Comparison of ENCODE assay signal across 18 cellular contexts in genomic region chr12:62763827-62764226, GRCh38.
DNase-seq lines count a peak whose midpoint lies in the region; ATAC-seq and TF ChIP-seq lines count a peak whose summit lies in the region.
"Had no signal": no experiment of that assay in that cellular context is flagged by ENCODE, and none has a peak within 500 bp of the region (broad histone marks: within the 10 kb centered on the region; RNA-seq: fewer than 3 reads in every experiment).

No MANE protein-coding gene starts in this region.

- H3K9me2 ChIP-seq in GM23248 (ENCODE audit: insufficient read depth) = no peaks in the 10 kb centered on the region

- H3K4me3 ChIP-seq in Caco-2 (ENCODE audit: low read depth, low read length) = no peak overlapping the region
- no peak overlapping the region for H3K4me3 ChIP-seq in GM23248
- H3K4me3 ChIP-seq in osteoblast (ENCODE audit: insufficient read depth, low read length) = no peak overlapping the region
- H3K4me3 ChIP-seq: A549, GM23338 had no signal

- ATAC-seq in left ventricle myocardium superior (peak; percentile 65), HG02759 (IDR thresholded peaks at IDR 0.05; ENCODE audit: unreplicated experiment) (no peak), HG02885 (IDR thresholded peaks at IDR 0.05; ENCODE audit: poor library complexity, unreplicated experiment) (no peak), HG03460 (IDR thresholded peaks at IDR 0.05; ENCODE audit: unreplicated experiment) (no peak)
- ATAC-seq: A549, GM23338, HepG2 had no signal

- peaks cover 5% of the 10 kb centered on the region; the same call in 1 of the 2 replicates for H3F3A ChIP-seq in GM23248 (ENCODE audit: insufficient read depth)

- H3K9me3 Mint-ChIP-seq in Caco-2 (ENCODE audit: unreplicated experiment) = peaks cover 12% of the 10 kb centered on the region

- H3K9me3 ChIP-seq in Caco-2 (no peaks in the 10 kb centered on the region), GM23248 (ENCODE audit: low read depth) (no peaks in the 10 kb centered on the region), osteoblast (ENCODE audit: low read depth, low read length) (no peaks in the 10 kb centered on the region)
- H3K9me3 ChIP-seq: A549, BE2C had no signal

- H3K36me3 Mint-ChIP-seq in Caco-2 (ENCODE audit: insufficient read depth, unreplicated experiment) = peaks cover 95% of the 10 kb centered on the region
- H3K36me3 Mint-ChIP-seq: CD4-positive, alpha-beta memory T cell had no signal

- no peaks in the 10 kb centered on the region for H3K27me3 ChIP-seq in Caco-2 (replicated peaks; ENCODE audit: control insufficient read depth, insufficient read depth, low read length)
- no peaks in the 10 kb centered on the region for H3K27me3 ChIP-seq in GM23248 (replicated peaks; ENCODE audit: insufficient read depth)
- H3K27me3 ChIP-seq in osteoblast (ENCODE audit: insufficient read depth, low read length) = no peaks in the 10 kb centered on the region
- H3K27me3 ChIP-seq: BE2C had no signal

- H2AFZ ChIP-seq in GM23248 (0 out of 2 replicates have a peak overlapping the region, but pooled peaks have one; percentile 33), osteoblast (ENCODE audit: low read length) (no peak overlapping the region)
- H2AFZ ChIP-seq: GM23338 had no signal

- TF ChIP-seq CTCF in Caco-2 (IDR thresholded peaks at IDR 0.05; ENCODE audit: insufficient read depth in 1 of 2, low read depth in 1 of 2, low read length in 1 of 2, severe bottlenecking in 1 of 2, unreplicated experiment in 1 of 2) (no peak), osteoblast (IDR thresholded peaks at IDR 0.05; ENCODE audit: extremely low read depth, low read depth, low read length) (no peak)

- no peaks in the 10 kb centered on the region; the same call in none of the 2 replicates for H3K36me3 ChIP-seq in Caco-2 (ENCODE audit: control insufficient read depth, insufficient read depth, low read length)
- no peaks in the 10 kb centered on the region for H3K36me3 ChIP-seq in GM23248 (ENCODE audit: low read depth)
- H3K36me3 ChIP-seq in osteoblast (ENCODE audit: insufficient read depth, low read length) = no peaks in the 10 kb centered on the region
- H3K36me3 ChIP-seq: BE2C had no signal

- 45 to 51% methylated on average over 6 of the region's 6 CpGs for WGBS in GM23248 (ENCODE audit: low coverage in 1 of 2, low lambda C conversion rate in 2 of 2, missing lambda C conversion rate in 2 of 2), 2 experiments

- DNase-seq in Caco-2 (no peak), GM23248 (no peak), left ventricle myocardium superior (peak; percentile 35), osteoblast (ENCODE audit: insufficient read length, low spot score, missing footprints) (no peak), NCI-H345 (lab: John Stamatoyannopoulos, UW) (no peak)
- DNase-seq: BE2C; CD4-positive, alpha-beta memory T cell; DMS153; DMS79 treated with DMSO at 0.1 percent for 48 hours; EL; H7 had no signal

- intact Hi-C loops in Caco-2 (cut with micrococcal nuclease; ENCODE audit: unreplicated experiment) (loop anchor here (10.0 kb wide), 1 partner anchor 159 kb away; no protein-coding TSS in a partner anchor), left ventricle myocardium superior (cut with micrococcal nuclease) (no loop called here)

- H4K20me1 ChIP-seq in GM23248 (ENCODE audit: insufficient read depth) = no peaks in the 10 kb centered on the region
- H4K20me1 ChIP-seq in osteoblast (ENCODE audit: insufficient read depth, low read length) = no peaks in the 10 kb centered on the region

- H3K4me1 Mint-ChIP-seq in Caco-2 (ENCODE audit: low read depth, unreplicated experiment) = peaks cover 78% of the 10 kb centered on the region

- POLR2A ChIA-PET in Caco-2 (lab: Charles Lee) = no interaction called here

- H3K27ac ChIP-seq in GM23248 (no peak overlapping the region), osteoblast (ENCODE audit: low read depth, low read length) (peak overlapping the region; percentile 25)
- H3K27ac ChIP-seq: C4-2B had no signal

- CTCF ChIA-PET in Caco-2 (lab: Charles Lee) = no interaction called here

- H3K27me3 Mint-ChIP-seq in Caco-2 (ENCODE audit: insufficient read depth, unreplicated experiment) = no peaks in the 10 kb centered on the region

- no peak overlapping the region for H3K4me3 Mint-ChIP-seq in Caco-2 (ENCODE audit: unreplicated experiment)
- H3K4me3 Mint-ChIP-seq: CD4-positive, alpha-beta memory T cell; GM23338 had no signal

- in situ Hi-C loops in GM23248 (cut with MboI) = no loop called here

- H3K9ac ChIP-seq in GM23248 = no peak overlapping the region

- no peak overlapping the region for H3K4me2 ChIP-seq in GM23248 (ENCODE audit: unreplicated experiment)
- no peak overlapping the region for H3K4me2 ChIP-seq in osteoblast (ENCODE audit: insufficient read depth, low read length)
- H3K4me2 ChIP-seq: A549, GM23338 had no signal

- peak overlapping the region; percentile 54 for H3K27ac Mint-ChIP-seq in Caco-2 (ENCODE audit: unreplicated experiment)
- H3K27ac Mint-ChIP-seq: GM23338 had no signal

- H3K4me1 ChIP-seq in Caco-2 (peaks cover 57% of the 10 kb centered on the region), GM23248 (ENCODE audit: insufficient read depth) (peaks cover 13% of the 10 kb centered on the region), osteoblast (ENCODE audit: insufficient read depth, low read length) (peaks cover 45% of the 10 kb centered on the region)
- H3K4me1 ChIP-seq: BE2C had no signal

- no TSS peak for BruUV-seq in Caco-2 (replicated peaks; lab: Mats Ljungman, UMichigan)

- H3K79me2 ChIP-seq in GM23248 (ENCODE audit: insufficient read depth) (no peaks in the 10 kb centered on the region), osteoblast (ENCODE audit: insufficient read depth, low read length) (no peaks in the 10 kb centered on the region)
